14 cellular contexts compared by ENCODE assay signal in the genomic region with DNA sequence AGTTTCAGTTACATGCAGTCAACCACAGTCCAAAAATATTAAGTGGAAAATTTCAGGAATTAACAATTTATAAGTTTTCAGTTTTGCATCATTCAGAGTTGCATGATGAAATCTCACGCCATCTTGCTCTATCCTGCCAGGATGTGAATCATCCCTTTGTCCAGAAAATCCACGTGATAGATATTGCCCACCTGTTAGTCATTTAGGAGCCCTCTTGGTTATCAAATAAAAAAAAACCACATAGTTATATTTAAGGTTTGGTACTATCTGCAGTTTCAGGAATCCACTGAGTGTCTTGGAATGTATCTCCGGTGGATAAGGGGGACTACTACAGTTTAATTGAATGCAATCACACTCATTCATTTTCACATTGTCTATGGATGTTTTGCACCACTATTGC.
DNase-seq lines count a peak whose midpoint lies in the region; ATAC-seq and TF ChIP-seq lines count a peak whose summit lies in the region.
"Had no signal": no experiment of that assay in that cellular context is flagged by ENCODE, and none has a peak within 500 bp of the region (broad histone marks: within the 10 kb centered on the region; RNA-seq: fewer than 3 reads in every experiment).

No MANE protein-coding gene starts in this region.

- H3K4me3 ChIP-seq in PC-3 (ENCODE audit: low read length) (no peak overlapping the region), skeletal muscle cell (ENCODE audit: low read depth, low read length) (no peak overlapping the region)
- H3K4me3 ChIP-seq: esophagus muscularis mucosa had no signal

- peak; percentile 24 for ATAC-seq in PC-3
- no peak for ATAC-seq in GM18907 (IDR thresholded peaks at IDR 0.05; ENCODE audit: unreplicated experiment)
- ATAC-seq: HepG2, right cardiac atrium had no signal

- BruUV-seq in PC-3 (replicated peaks; lab: Mats Ljungman, UMichigan) = no TSS peak

- intact Hi-C loops in PC-3 (cut with micrococcal nuclease) = no loop called here

- CTCF ChIA-PET in PC-3 (lab: Charles Lee) = no interaction called here

- H4K20me1 ChIP-seq in PC-3 (ENCODE audit: low read length) = no peaks in the 10 kb centered on the region

- no peaks in the 10 kb centered on the region for H3K9me2 ChIP-seq in PC-3 (replicated peaks; ENCODE audit: low read length)

- peaks cover 9% of the 10 kb centered on the region; the same call in 1 of the 2 replicates for H3K9me3 ChIP-seq in PC-3 (ENCODE audit: low read length)
- H3K9me3 ChIP-seq: Caco-2 had no signal

- H3K27ac ChIP-seq in PC-3 (ENCODE audit: low read length) = peak overlapping the region; percentile 25; the same call in 1 of the 2 replicates
- H3K27ac ChIP-seq: esophagus muscularis mucosa had no signal

- H3K4me1 ChIP-seq in PC-3 (ENCODE audit: insufficient read depth, low read length) = no peaks in the 10 kb centered on the region
- H3K4me1 ChIP-seq: Caco-2, esophagus muscularis mucosa had no signal

- peak; percentile 36 for DNase-seq in GM04503 (ENCODE audit: low read depth)
- DNase-seq in PC-3 = peak; percentile 62
- peak; percentile 3 to 41 for DNase-seq in dermis microvascular lymphatic vessel endothelial cell (ENCODE audit: low read depth in 2 of 2)
- DNase-seq in skeletal muscle cell (ENCODE audit: low read depth) = peak; percentile 64
- DNase-seq in OCI-M2 (lab: John Stamatoyannopoulos, UW; ENCODE audit: unreplicated experiment) = no peak
- DNase-seq in NCI-H1694 (lab: John Stamatoyannopoulos, UW) = no peak
- DNase-seq: activated CD4-positive, alpha-beta T cell treated with anti-CD3 and anti-CD28 coated beads, Interleukin-2, amount 10 ng/mL, durations not matched to agents 7 days and 5 days; Caco-2; NCI-H187 treated with DMSO at 0.1 percent for 48 hours; right cardiac atrium; substantia nigra had no signal

- no peak overlapping the region for H3K4me2 ChIP-seq in PC-3 (ENCODE audit: low read length)

- no peak for TF ChIP-seq CTCF in PC-3 (conservative IDR thresholded peaks at IDR 0.05; ENCODE audit: low read depth, low read length)

- H3K79me2 ChIP-seq in PC-3 (ENCODE audit: low read length) = no peaks in the 10 kb centered on the region

- POLR2A ChIA-PET in PC-3 (lab: Charles Lee; ENCODE audit: unreplicated experiment) = no interaction called here

- no peaks in the 10 kb centered on the region for H3F3A ChIP-seq in PC-3 (ENCODE audit: low read length, unreplicated experiment)

- no peaks in the 10 kb centered on the region for H3K27me3 ChIP-seq in PC-3 (ENCODE audit: low read length)
- H3K27me3 ChIP-seq: esophagus muscularis mucosa had no signal

- H2AFZ ChIP-seq in PC-3 (ENCODE audit: low read length) = no peak overlapping the region

- no peak overlapping the region for H3K9ac ChIP-seq in PC-3 (ENCODE audit: low read length)

- no peaks in the 10 kb centered on the region for H3K36me3 ChIP-seq in PC-3 (ENCODE audit: low read depth, low read length)
- H3K36me3 ChIP-seq: esophagus muscularis mucosa had no signal

Comparison
In these comparisons a context has a peak if more than half of its experiments do, and no peak if none do; other contexts are left out.
1. DNase-seq: peak in GM04503 (single experiment), PC-3 (single experiment), dermis microvascular lymphatic vessel endothelial cell (2 of 2) and skeletal muscle cell (single experiment); none in OCI-M2 (single experiment) and NCI-H1694 (single experiment).